In the genomic region with DNA sequence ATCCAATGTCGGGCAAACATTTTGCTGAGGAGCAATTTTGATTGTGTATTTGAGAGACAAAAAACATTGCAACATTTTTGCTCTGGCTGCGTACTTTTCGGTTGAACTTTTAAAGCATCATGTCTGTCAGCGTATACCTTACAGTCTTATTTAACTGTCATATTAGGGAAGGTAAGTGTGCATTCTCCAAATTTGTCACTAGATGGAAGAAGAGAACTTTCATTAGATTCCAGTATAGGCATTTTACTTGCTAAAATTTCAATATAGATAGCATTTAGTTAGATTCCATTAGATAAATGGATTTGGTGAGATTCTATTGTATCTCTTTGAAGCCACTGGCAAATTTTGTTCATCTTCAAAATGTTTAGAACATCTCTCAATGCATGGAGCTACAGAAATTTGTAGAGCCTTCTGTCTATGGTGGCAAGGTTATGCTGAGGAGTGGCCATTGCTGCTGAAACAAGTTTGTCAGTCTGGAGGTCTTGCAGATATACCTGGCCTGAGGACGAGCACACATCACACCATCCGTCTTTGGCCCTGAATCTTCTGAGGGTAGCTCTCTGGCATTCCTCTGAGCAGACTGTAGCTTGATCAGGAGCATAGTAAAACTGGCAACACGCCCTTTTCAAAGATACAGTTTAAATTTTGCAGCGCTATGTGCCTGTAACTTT, we compare ENCODE assay signal across 10 cellular contexts.
DNase-seq lines count a peak whose midpoint lies in the region; FAIRE-seq and TF ChIP-seq lines count a peak whose summit lies in the region.
"Had no signal": no experiment of that assay in that cellular context is flagged by ENCODE, and none has a peak within 500 bp of the region (broad histone marks: within the 10 kb centered on the region; RNA-seq: fewer than 3 reads in every experiment).

No MANE protein-coding gene starts in this region.

- POLR2A ChIA-PET in endothelial cell of umbilical vein (lab: Charles Lee): no interaction called here

- dilution Hi-C loops in endothelial cell of umbilical vein (cut with MboI; ENCODE audit: extremely low pct_ligation_motif_present, low sequenced_read_pairs): no loop called here

- H3K27me3 ChIP-seq in endothelial cell of umbilical vein (ENCODE audit: control insufficient read depth in 2 of 2, insufficient read depth in 2 of 2, low read length in 2 of 2): no peaks in the 10 kb centered on the region
- H3K27me3 ChIP-seq: neutrophil had no signal

- H3K27ac ChIP-seq in endothelial cell of umbilical vein (ENCODE audit: insufficient read depth, low read depth, low read length): no peak overlapping the region
- H3K27ac ChIP-seq: neutrophil, thoracic aorta had no signal

- no peak overlapping the region for H3K4me2 ChIP-seq in endothelial cell of umbilical vein (ENCODE audit: insufficient read depth, low read length)

- no peaks in the 10 kb centered on the region for H3K4me1 ChIP-seq in endothelial cell of umbilical vein (ENCODE audit: control insufficient read depth, extremely low read depth, insufficient read depth, low read length)

- no peaks in the 10 kb centered on the region for H3K79me2 ChIP-seq in endothelial cell of umbilical vein (ENCODE audit: control insufficient read depth, insufficient read depth, low read length)

- no peaks in the 10 kb centered on the region for H4K20me1 ChIP-seq in endothelial cell of umbilical vein (replicated peaks; ENCODE audit: control insufficient read depth, extremely low read depth, insufficient read depth, low read length)

- no TSS peak for BruUV-seq in endothelial cell of umbilical vein (replicated peaks; lab: Mats Ljungman, UMichigan)

- no peak overlapping the region for H3K9ac ChIP-seq in endothelial cell of umbilical vein (replicated peaks; ENCODE audit: extremely low read depth, insufficient read depth, low read length)

- H2AFZ ChIP-seq in endothelial cell of umbilical vein (ENCODE audit: low read depth, low read length): no peak overlapping the region

- no peak overlapping the region for H3K4me3 ChIP-seq in endothelial cell of umbilical vein (replicated peaks in 1 of 3; ENCODE audit: insufficient read depth in 1 of 3, low read depth in 1 of 3, low read length in 3 of 3)
- H3K4me3 ChIP-seq: thoracic aorta had no signal

- CTCF ChIA-PET in endothelial cell of umbilical vein (lab: Charles Lee): interaction anchor here (1.2 kb wide), 2 partner anchors 258 to 1193 kb away, joined by 5 to 8 read pairs; no protein-coding TSS in a partner anchor

- peak; percentile 9 for DNase-seq in NCI-H2171 treated with DMSO at 0.1 percent for 48 hours (lab: John Stamatoyannopoulos, UW)
- DNase-seq in NCI-H2171 (lab: John Stamatoyannopoulos, UW): no peak
- peak; percentile 44 for DNase-seq in NCI-H748 treated with DMSO at 0.1 percent for 48 hours (lab: John Stamatoyannopoulos, UW)
- peak; percentile 51 for DNase-seq in endothelial cell of umbilical vein (ENCODE audit: low read depth, low spot score)
- DNase-seq in renal cortical epithelial cell (ENCODE audit: low read depth): peak; percentile 65
- DNase-seq in foreskin melanocyte: no peak
- no peak for DNase-seq in NCI-H187 treated with DMSO at 0.1 percent for 48 hours (lab: John Stamatoyannopoulos, UW)
- no peak for DNase-seq in medulla oblongata (ENCODE audit: extremely low spot score)

- no peaks in the 10 kb centered on the region for H3K9me3 ChIP-seq in endothelial cell of umbilical vein (replicated peaks; ENCODE audit: control insufficient read depth, insufficient read depth, low read length)
- H3K9me3 ChIP-seq: neutrophil, thoracic aorta had no signal

- no peaks in the 10 kb centered on the region for H3K9me1 ChIP-seq in endothelial cell of umbilical vein (replicated peaks; ENCODE audit: control insufficient read depth, extremely low read depth, insufficient read depth, low read length)

- no peaks in the 10 kb centered on the region for H3K36me3 ChIP-seq in endothelial cell of umbilical vein (ENCODE audit: control insufficient read depth in 2 of 2, extremely low read depth in 1 of 2, insufficient read depth in 2 of 2, low read length in 2 of 2)
- H3K36me3 ChIP-seq: neutrophil, thoracic aorta had no signal

- peak; percentile 13 to 14 for TF ChIP-seq CTCF in endothelial cell of umbilical vein (IDR thresholded peaks at IDR 0.05; ENCODE audit: extremely low read depth in 1 of 2, insufficient read depth in 1 of 2, low read depth in 1 of 2, low read length in 2 of 2)

- no peak for FAIRE-seq in endothelial cell of umbilical vein (lab: Jason Lieb, UNC)

- intact Hi-C loops in endothelial cell of umbilical vein (cut with micrococcal nuclease): loop anchor here (1.0 to 5.0 kb wide), 3 partner anchors 259 to 1193 kb away; no protein-coding TSS in a partner anchor

- no peak for TF ChIP-seq POLR2A in endothelial cell of umbilical vein (IDR thresholded peaks at IDR 0.05; ENCODE audit: low read depth, low read length)

TF ChIP-seq in endothelial cell of umbilical vein, 7 proteins besides CTCF, POLR2A, EP300 and RAD21:
- TF ChIP-seq GATA2 (IDR thresholded peaks at IDR 0.05; ENCODE audit: insufficient read depth, insufficient read length, low read depth, low read length) (no peak), EZH2 (IDR thresholded peaks at IDR 0.05; ENCODE audit: borderline replicate concordance, low read depth, low read length, severe bottlenecking) (no peak), POLR2AphosphoS5 (IDR thresholded peaks at IDR 0.05; ENCODE audit: insufficient read depth, low read depth, low read length) (no peak), JUN (IDR thresholded peaks at IDR 0.05; ENCODE audit: borderline replicate concordance, insufficient read depth, insufficient read length, low read depth) (no peak)
- TF ChIP-seq, protein P1, sequence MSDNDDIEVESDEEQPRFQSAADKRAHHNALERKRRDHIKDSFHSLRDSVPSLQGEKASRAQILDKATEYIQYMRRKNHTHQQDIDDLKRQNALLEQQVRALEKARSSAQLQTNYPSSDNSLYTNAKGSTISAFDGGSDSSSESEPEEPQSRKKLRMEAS (IDR thresholded peaks at IDR 0.05; ENCODE audit: insufficient read depth, insufficient read length): no peak

Comparison
In these comparisons a context has a peak if more than half of its experiments do, and no peak if none do; other contexts are left out.
1. DNase-seq: peak in NCI-H2171 treated with DMSO at 0.1 percent for 48 hours (single experiment), NCI-H748 treated with DMSO at 0.1 percent for 48 hours (single experiment), endothelial cell of umbilical vein (single experiment) and renal cortical epithelial cell (single experiment); none in NCI-H2171 (single experiment), foreskin melanocyte (single experiment), NCI-H187 treated with DMSO at 0.1 percent for 48 hours (single experiment) and medulla oblongata (single experiment).